Comparison of ENCODE assay signal across 8 cellular contexts in genomic region chr2:46213906-46214305, GRCh38.
"Had no signal": no experiment of that assay in that cellular context is flagged by ENCODE, and none has a peak within 500 bp of the region (broad histone marks: within the 10 kb centered on the region; RNA-seq: fewer than 3 reads in every experiment).

No MANE protein-coding gene starts in this region.

- H3K4me3 ChIP-seq: GM23338, K562 had no signal

- FAIRE-seq: H1, H54, HTR-8/SVneo, K562 had no signal

- H2AFZ ChIP-seq: GM23338 had no signal

- H3K4me2 ChIP-seq: GM23338 had no signal

- DNase-seq: H9, HCEC 1CT, IMR-90 had no signal
